ENCODE assay signal across 8 cellular contexts in the genomic region with DNA sequence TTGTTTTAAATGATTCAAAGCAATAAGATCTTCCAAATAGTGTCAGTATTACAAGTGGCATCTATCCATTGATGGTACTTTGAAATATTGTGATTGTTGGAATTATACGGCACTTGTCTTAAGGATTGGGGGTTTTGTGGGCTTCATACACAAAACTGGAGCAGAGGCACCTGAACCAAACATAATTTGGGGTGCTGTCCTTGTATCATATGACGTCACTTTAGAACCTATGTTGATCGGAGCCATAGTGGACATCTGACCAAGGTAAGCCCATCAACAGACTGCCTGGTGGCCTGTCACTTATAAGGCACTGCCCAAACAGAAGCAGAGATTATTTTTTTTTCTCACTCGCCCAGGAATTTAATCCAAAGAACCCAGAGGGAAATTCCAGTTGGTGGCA.
"Had no signal": no experiment of that assay in that cellular context is flagged by ENCODE, and none has a peak within 500 bp of the region (broad histone marks: within the 10 kb centered on the region; RNA-seq: fewer than 3 reads in every experiment).

No MANE protein-coding gene starts in this region.

- DNase-seq: H9, HCEC 1CT, IMR-90, Karpas-422, KG1 had no signal

- H3K4me2 ChIP-seq: GM23338 had no signal

- H3K4me3 Mint-ChIP-seq: GM23338, H9 had no signal

- H2AFZ ChIP-seq: GM23338 had no signal

- H3K27ac Mint-ChIP-seq: GM23338, H9 had no signal

- ATAC-seq: GM23338, K562 had no signal

- H3K4me3 ChIP-seq: GM23338, K562 had no signal

- H3K9me3 Mint-ChIP-seq: GM23338, H9 had no signal

- H3K27ac ChIP-seq: HL-60 had no signal
